8 cellular contexts compared by ENCODE assay signal in genomic region chr20:38094373-38094775, GRCh38.
DNase-seq lines count a peak whose midpoint lies in the region; ATAC-seq lines count a peak whose summit lies in the region.

No MANE protein-coding gene starts in this region.

- ATAC-seq in GM18870 (IDR thresholded peaks at IDR 0.05; ENCODE audit: unreplicated experiment) = peak; percentile 65
- ATAC-seq in HG03139 (IDR thresholded peaks at IDR 0.05; ENCODE audit: unreplicated experiment) = peak; percentile 49

- DNase-seq in AG08395 (ENCODE audit: low spot score) (peak; percentile 75), SK-MEL-5 (ENCODE audit: low read depth, low spot score) (peak; percentile 93), epithelial cell of prostate (ENCODE audit: low read depth, low spot score) (no peak), renal cortical epithelial cell (ENCODE audit: low read depth) (peak; percentile 86), NCI-H345 treated with DMSO at 0.1 percent for 48 hours (lab: John Stamatoyannopoulos, UW; ENCODE audit: unreplicated experiment) (no peak), SHP77 treated with DMSO at 0.1 percent for 48 hours (lab: John Stamatoyannopoulos, UW) (no peak)

- in situ Hi-C loops in SK-MEL-5 (cut with HindIII; ENCODE audit: low pct_unique_long_range_greater_than_20kb, low sequenced_read_pairs) = no loop called here

- peak overlapping the region; percentile 70 for H3K27ac ChIP-seq in epithelial cell of prostate

Comparison
In these comparisons a context has a peak if more than half of its experiments do, and no peak if none do; other contexts are left out.
1. DNase-seq: peak in AG08395 (single experiment), SK-MEL-5 (single experiment) and renal cortical epithelial cell (single experiment); none in epithelial cell of prostate (single experiment), NCI-H345 treated with DMSO at 0.1 percent for 48 hours (single experiment) and SHP77 treated with DMSO at 0.1 percent for 48 hours (single experiment).